8 cellular contexts compared by ENCODE assay signal in the genomic region with DNA sequence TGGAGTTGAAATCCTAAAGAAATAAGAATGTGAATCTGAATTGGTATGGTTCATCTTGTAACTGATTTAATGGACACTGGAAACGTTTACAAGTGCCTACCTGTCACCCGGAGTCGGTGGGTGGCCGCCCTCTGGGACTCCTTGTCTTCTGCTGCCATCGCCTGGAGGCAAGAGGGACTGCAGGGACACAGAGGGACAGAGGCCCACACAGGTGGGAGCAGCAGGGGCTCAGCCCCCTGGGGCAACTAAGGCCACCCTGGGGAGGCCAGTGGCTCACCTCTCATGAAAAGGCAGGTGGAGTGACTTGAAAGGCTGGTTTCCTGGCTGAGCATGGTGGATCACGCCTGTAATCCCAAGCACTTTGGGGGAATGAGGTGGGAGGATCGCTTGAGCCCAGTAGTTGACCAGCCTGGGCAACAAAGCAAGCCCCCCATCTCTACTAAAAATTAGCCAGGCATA. TPM values are rescaled to one million over a fixed set of nuclear protein-coding genes. Genes with fewer than 3 reads are reported as not detected.
DNase-seq lines count a peak whose midpoint lies in the region; ATAC-seq, FAIRE-seq and TF ChIP-seq lines count a peak whose summit lies in the region.

No MANE protein-coding gene starts in this region.

- H4K20me1 ChIP-seq in IMR-90 (ENCODE audit: insufficient read depth, low read length) = no peaks in the 10 kb centered on the region

- H4K91ac ChIP-seq in IMR-90 (ENCODE audit: insufficient read depth, low read depth, low read length) = no peak overlapping the region; the same call in 1 of the 2 replicates

- dilution Hi-C loops in IMR-90 (cut with HindIII; ENCODE audit: low sequenced_read_pairs, unreplicated experiment) = no loop called here

- H3K27me3 ChIP-seq in IMR-90 (ENCODE audit: control insufficient read depth, insufficient read depth, low read length) = no peaks in the 10 kb centered on the region
- H3K27me3 ChIP-seq in thoracic aorta (replicated peaks; ENCODE audit: insufficient read depth) = no peaks in the 10 kb centered on the region

- intact Hi-C loops in IMR-90 (cut with micrococcal nuclease) = loop anchor here (1.0 kb wide), 3 partner anchors 128 to 203 kb away; no protein-coding TSS in a partner anchor

- no peak for FAIRE-seq in RCC 7860 (lab: Jason Lieb, UNC)

- H2AK5ac ChIP-seq in IMR-90 (ENCODE audit: low read depth, low read length) = peak overlapping the region; percentile 95

- CTCF ChIA-PET in IMR-90 (lab: Yijun Ruan, JAX) = interaction anchor here (0.6 to 8.3 kb wide), 10 partner anchors 9 to 203 kb away, joined by 3 to 54 read pairs (median 4); partner anchors contain the start of gene TMEM92

- H3K36me3 ChIP-seq in IMR-90 (ENCODE audit: control insufficient read depth, insufficient read depth, low read length) = no peaks in the 10 kb centered on the region
- no peaks in the 10 kb centered on the region for H3K36me3 ChIP-seq in thoracic aorta

- no peaks in the 10 kb centered on the region for H3K79me1 ChIP-seq in IMR-90 (ENCODE audit: low read depth in 1 of 2, low read length in 2 of 2)

- H3K27ac ChIP-seq in IMR-90 (ENCODE audit: insufficient read depth, low read length) (no peak overlapping the region), thoracic aorta (no peak overlapping the region)

- H3K14ac ChIP-seq in IMR-90 (replicated peaks; ENCODE audit: low read depth, low read length) = no peak overlapping the region

- no peak overlapping the region for H3K4me2 ChIP-seq in IMR-90 (ENCODE audit: low read depth, low read length)

- TF ChIP-seq POLR2A in IMR-90 (IDR thresholded peaks at IDR 0.05; ENCODE audit: low read depth, low read length) = 0 out of 2 replicates have a peak, but pooled peaks have one; percentile 47

- DNase-seq in DMS53 treated with DMSO at 0.1 percent for 48 hours (lab: John Stamatoyannopoulos, UW; ENCODE audit: unreplicated experiment) (peak; percentile 85), IMR-90 (peak; percentile 63), RCC 7860 (ENCODE audit: low spot score) (peak; percentile 60), activated T-helper 1 cell treated with Interleukin-2 at 50 U/mL for 16 hours (ENCODE audit: low read depth) (peak; percentile 54), fibroblast of the aortic adventitia (ENCODE audit: low read depth) (peak; percentile 69), occipital lobe (lab: John Stamatoyannopoulos, UW) (peak; percentile 25), thoracic aorta (ENCODE audit: low spot score) (peak; percentile 29)

- H2BK20ac ChIP-seq in IMR-90 (ENCODE audit: low read depth, low read length) = no peak overlapping the region

- peak; percentile 98 for TF ChIP-seq RAD21 in IMR-90 (IDR thresholded peaks at IDR 0.05; ENCODE audit: low read length)

- H3K9me3 ChIP-seq in IMR-90 (ENCODE audit: control insufficient read depth, insufficient read depth, low read length) (no peaks in the 10 kb centered on the region), thoracic aorta (no peaks in the 10 kb centered on the region)

- TF ChIP-seq CTCF in IMR-90 (conservative IDR thresholded peaks at IDR 0.05; ENCODE audit: low read depth, low read length) (peak; percentile 95), fibroblast of the aortic adventitia (IDR thresholded peaks at IDR 0.05; ENCODE audit: insufficient read depth, low read length) (peak; percentile 96), thoracic aorta (IDR thresholded peaks at IDR 0.05) (peak; percentile 90)

- no peak overlapping the region for H3K9ac ChIP-seq in IMR-90 (ENCODE audit: low read depth, low read length)

- no peak overlapping the region for H3K18ac ChIP-seq in IMR-90 (ENCODE audit: low read depth, low read length)

- H2AK9ac ChIP-seq in IMR-90 (replicated peaks; ENCODE audit: low read depth, low read length, poor library complexity) = peak overlapping the region; percentile 65

- POLR2A ChIA-PET in IMR-90 (lab: Charles Lee; ENCODE audit: unreplicated experiment) = no interaction called here

- WGBS in IMR-90 (ENCODE audit: extremely low coverage in 2 of 2, insufficient read length in 1 of 2), 2 experiments = no CpG with 5 or more reads among the region's 7 CpGs

- no peaks in the 10 kb centered on the region; the same call in none of the 2 replicates for H3K4me1 ChIP-seq in IMR-90 (ENCODE audit: control insufficient read depth, insufficient read depth, low read length)
- no peaks in the 10 kb centered on the region for H3K4me1 ChIP-seq in thoracic aorta (ENCODE audit: control insufficient read depth in 1 of 2, low read depth in 2 of 2)

- peak overlapping the region; percentile 42; the same call in 1 of the 3 replicates for H2BK15ac ChIP-seq in IMR-90 (ENCODE audit: low read depth, low read length)

- H2BK120ac ChIP-seq in IMR-90 (ENCODE audit: low read depth, low read length) = no peak overlapping the region

- no peak overlapping the region for H3K4me3 ChIP-seq in IMR-90 (ENCODE audit: insufficient read depth, low read depth, low read length)
- H3K4me3 ChIP-seq in fibroblast of the aortic adventitia (ENCODE audit: low read depth, low read length) = no peak overlapping the region
- no peak overlapping the region for H3K4me3 ChIP-seq in thoracic aorta

- no peak overlapping the region for H3K56ac ChIP-seq in IMR-90 (ENCODE audit: extremely low read depth, insufficient read depth, low read length)

- no peak overlapping the region for H3K4ac ChIP-seq in IMR-90 (ENCODE audit: low read depth, low read length)

- no peak overlapping the region for H4K5ac ChIP-seq in IMR-90 (ENCODE audit: low read depth, low read length)

- no peak overlapping the region for H2BK5ac ChIP-seq in IMR-90 (ENCODE audit: low read depth, low read length, poor library complexity, severe bottlenecking)

- H2AFZ ChIP-seq in IMR-90 (replicated peaks; ENCODE audit: low read length, poor library complexity) = peak overlapping the region; percentile 67

- in situ Hi-C loops in IMR-90 (cut with MboI; ENCODE audit: low sequenced_read_pairs) = loop anchor here (5.0 kb wide), 1 partner anchor 205 kb away; no protein-coding TSS in a partner anchor

- ATAC-seq in IMR-90 (ENCODE audit: low read depth) (peak; percentile 91), thoracic aorta (ENCODE audit: insufficient number of reproducible peaks, low FRiP score, low read depth) (peak; percentile 44), HG03442 (IDR thresholded peaks at IDR 0.05; ENCODE audit: unreplicated experiment) (no peak)

- no peaks in the 10 kb centered on the region for H3K9me1 ChIP-seq in IMR-90 (ENCODE audit: insufficient read depth, low read length)

- no peak overlapping the region for H4K8ac ChIP-seq in IMR-90 (ENCODE audit: low read depth in 2 of 2, low read length in 2 of 2)

- no TSS peak for BruUV-seq in IMR-90 (replicated peaks; lab: Mats Ljungman, UMichigan)

- no peak overlapping the region for H3K23ac ChIP-seq in IMR-90 (ENCODE audit: low read depth, low read length)

TF ChIP-seq in IMR-90, 13 proteins besides CTCF, POLR2A, EP300 and RAD21:
- TF ChIP-seq BHLHE40 (IDR thresholded peaks at IDR 0.05; ENCODE audit: low read depth, low read length) (no peak), ELK1 (IDR thresholded peaks at IDR 0.05; ENCODE audit: borderline replicate concordance, low read depth, low read length) (no peak), SMC3 (IDR thresholded peaks at IDR 0.05; ENCODE audit: low read depth, low read length) (peak; percentile 96)
TF ChIP-seq in IMR-90: peak in this region for 1.

RNA-seq across cellular contexts. Expression of gene TMEM92, which starts 23.2 kb away (rescaled TPM):
- total RNA-seq in IMR-90 (2012; rRNA removed) (0.18 and 0.28 TPM in 2 replicates), fibroblast of the aortic adventitia (ENCODE audit: low replicate concordance) (0.09 TPM in 1 of 2 replicates, not detected in the other), occipital lobe (not detected), thoracic aorta (1 to 10 TPM in 1 of 2 donors, under 1 TPM in 1; 0.28 to 1.4 TPM)
- 0.86 and 1.7 TPM in 2 replicates for polyA plus RNA-seq in IMR-90 (2012; rRNA removed)
- 0.90 and 1.4 TPM in 2 replicates for polyA plus RNA-seq in IMR-90 (2012; cell fraction: cytosol; rRNA removed)
- 1.0 and 1.1 TPM in 2 replicates for polyA plus RNA-seq in IMR-90 (2012; cell fraction: nucleus; rRNA removed; ENCODE audit: low replicate concordance)

RNA-seq across cellular contexts. Expression of gene XYLT2, which starts 48.5 kb away (rescaled TPM):
- total RNA-seq in IMR-90 (2012; rRNA removed) (31.9 and 35.0 TPM in 2 replicates), fibroblast of the aortic adventitia (ENCODE audit: low replicate concordance) (16.3 and 33.9 TPM in 2 replicates), occipital lobe (7.5 TPM), thoracic aorta (10 to 100 TPM; 17.6 to 26.4 TPM)
- 27.7 and 35.7 TPM in 2 replicates for polyA plus RNA-seq in IMR-90 (2012; rRNA removed)
- polyA plus RNA-seq in IMR-90 (2012; cell fraction: cytosol; rRNA removed) = 20.7 and 31.6 TPM in 2 replicates
- polyA plus RNA-seq in IMR-90 (2012; cell fraction: nucleus; rRNA removed; ENCODE audit: low replicate concordance) = 39.1 and 85.9 TPM in 2 replicates

Comparison
In these comparisons a context has a peak if more than half of its experiments do, and no peak if none do; other contexts are left out.
1. DNase-seq: peak in every context shown above with its lines; median percentile 85 in DMS53 treated with DMSO at 0.1 percent for 48 hours; 69 in fibroblast of the aortic adventitia; 63 in IMR-90; 60 in RCC 7860; 54 in activated T-helper 1 cell treated with Interleukin-2 at 50 U/mL for 16 hours; 29 in thoracic aorta; 25 in occipital lobe.